ENCODE assay signal across 8 cellular contexts in genomic region chr2:46913471-46914381, GRCh38. TPM values are rescaled to one million over a fixed set of nuclear protein-coding genes. Genes with fewer than 3 reads are reported as not detected.
A peak's percentile ranks its signal among the peaks of the same experiment; 100 is the strongest.
DNase-seq lines count a peak whose midpoint lies in the region; ATAC-seq and TF ChIP-seq lines count a peak whose summit lies in the region.

No MANE protein-coding gene starts in this region.

- CTCF ChIA-PET in WTC11 (lab: Charles Lee), result no interaction called here

- no peak for TF ChIP-seq POLR2A in heart left ventricle (IDR thresholded peaks at IDR 0.05)

- intact Hi-C loops in heart left ventricle (cut with DNase I), result loop anchor here in 1 of 10 donors (10.0 kb wide), 1 partner anchor 411 kb away; no protein-coding TSS in a partner anchor
- intact Hi-C loops in cardiac septum (cut with DNase I), result no loop called here

- H3K4me3 ChIP-seq in heart left ventricle (peak overlapping the region in 9 of 12 donors; percentile 83 to 99 (median 97)), subcutaneous abdominal adipose tissue (ENCODE audit: low read depth in 1 of 5, low read length in 5 of 5) (peak overlapping the region in 3 of 5 donors; percentile 1 to 99 (median 89))

- peak overlapping the region; percentile 90 for H3K4me3 Mint-ChIP-seq in WTC11

- no peaks in the 10 kb centered on the region for H3K27me3 Mint-ChIP-seq in WTC11 (ENCODE audit: low read depth)

- peaks cover 0 to 71% (median 38%) of the 10 kb centered on the region in 12 donors for H3K4me1 ChIP-seq in heart left ventricle
- peaks cover 4 to 33% (median 27%) of the 10 kb centered on the region in 5 donors for H3K4me1 ChIP-seq in subcutaneous abdominal adipose tissue (ENCODE audit: control insufficient read depth in 5 of 5, insufficient read depth in 5 of 5, low read length in 5 of 5)

- DNase-seq in heart left ventricle (peak in 1 of 5 donors; percentile 40), cardiac septum (ENCODE audit: low spot score) (no peak), WTC11 (ENCODE audit: low spot score) (no peak), hepatic stellate cell (ENCODE audit: low spot score) (peak; percentile 79), NCI-H526 (lab: John Stamatoyannopoulos, UW) (no peak), foreskin melanocyte (no peak)

- TF ChIP-seq CTCF in heart left ventricle (IDR thresholded peaks at IDR 0.05) (no peak), WTC11 (IDR thresholded peaks at IDR 0.05) (no peak)

- H3K36me3 Mint-ChIP-seq in WTC11, result peaks cover 21% of the 10 kb centered on the region

- H3K9me3 Mint-ChIP-seq in WTC11, result no peaks in the 10 kb centered on the region

- no peaks in the 10 kb centered on the region for H3K27me3 ChIP-seq in heart left ventricle
- H3K27me3 ChIP-seq in subcutaneous abdominal adipose tissue (ENCODE audit: control insufficient read depth in 5 of 5, insufficient read depth in 4 of 5, low read length in 5 of 5), result no peaks in the 10 kb centered on the region

- POLR2A ChIA-PET in WTC11 (lab: Charles Lee), result no interaction called here

- H3K27ac Mint-ChIP-seq in WTC11, result peak overlapping the region; percentile 8; the same call in 1 of the 2 replicates

- H3K36me3 ChIP-seq in heart left ventricle, result peaks cover 0 to 33% (median 26%) of the 10 kb centered on the region in 9 donors
- H3K36me3 ChIP-seq in subcutaneous abdominal adipose tissue (ENCODE audit: control insufficient read depth in 5 of 5, insufficient read depth in 5 of 5, low read length in 5 of 5), result peaks cover 0 to 26% (median 22%) of the 10 kb centered on the region in 5 donors

- H3K9me3 ChIP-seq in heart left ventricle (no peaks in the 10 kb centered on the region), subcutaneous abdominal adipose tissue (ENCODE audit: control insufficient read depth in 5 of 5, low read length in 5 of 5) (no peaks in the 10 kb centered on the region)

- peak overlapping the region in 7 of 12 donors; percentile 1 to 99 (median 97) for H3K27ac ChIP-seq in heart left ventricle
- peak overlapping the region; percentile 38 for H3K27ac ChIP-seq in subcutaneous abdominal adipose tissue (ENCODE audit: low read depth, low read length)

- H3K4me1 Mint-ChIP-seq in WTC11, result peaks cover 25% of the 10 kb centered on the region

- H3K9ac ChIP-seq in subcutaneous abdominal adipose tissue (ENCODE audit: low read length in 5 of 5), result peak overlapping the region in 2 of 5 donors; percentile 97 to 98

- no peak for ATAC-seq in heart left ventricle
- ATAC-seq in WTC11, result peak; percentile 21
- no peak for ATAC-seq in HG03460 (IDR thresholded peaks at IDR 0.05; ENCODE audit: unreplicated experiment)

- WGBS in heart left ventricle, 4 donors, result 78 to 82% (median 81%) methylated on average over 8 of the region's 8 CpGs

TF ChIP-seq in WTC11, 78 proteins besides CTCF, POLR2A, EP300 and RAD21:
- no peak for TF ChIP-seq ZBTB43 (CRISPR knock-in tag; IDR thresholded peaks at IDR 0.05)
- no peak for TF ChIP-seq PRRX2 (CRISPR knock-in tag; IDR thresholded peaks at IDR 0.05)
- TF ChIP-seq SMAD3 (CRISPR knock-in tag; IDR thresholded peaks at IDR 0.05; ENCODE audit: borderline replicate concordance), result no peak
- TF ChIP-seq NFYB (CRISPR knock-in tag; conservative IDR thresholded peaks at IDR 0.05; ENCODE audit: low read depth), result no peak
- TF ChIP-seq ZNF425 (CRISPR knock-in tag; conservative IDR thresholded peaks at IDR 0.05), result no peak
- TF ChIP-seq MAX (CRISPR knock-in tag; IDR thresholded peaks at IDR 0.05), result 0 out of 2 replicates have a peak, but pooled peaks have one; percentile 33
- no peak for TF ChIP-seq ETV6 (CRISPR knock-in tag; IDR thresholded peaks at IDR 0.05)
- no peak for TF ChIP-seq ZNF219 (CRISPR knock-in tag; IDR thresholded peaks at IDR 0.05; ENCODE audit: borderline replicate concordance)
- TF ChIP-seq ZNF232 (CRISPR knock-in tag; IDR thresholded peaks at IDR 0.05), result no peak
- TF ChIP-seq CDX4 (CRISPR knock-in tag; IDR thresholded peaks at IDR 0.05; ENCODE audit: borderline replicate concordance), result no peak
- TF ChIP-seq ERG (CRISPR knock-in tag; IDR thresholded peaks at IDR 0.05), result no peak
- no peak for TF ChIP-seq CBFB (CRISPR knock-in tag; IDR thresholded peaks at IDR 0.05; ENCODE audit: low read depth)
- peak; percentile 98 for TF ChIP-seq GABPB1 (CRISPR knock-in tag; IDR thresholded peaks at IDR 0.05)
- no peak for TF ChIP-seq KAT7 (CRISPR knock-in tag; IDR thresholded peaks at IDR 0.05; ENCODE audit: borderline replicate concordance)
- no peak for TF ChIP-seq TEAD1 (CRISPR knock-in tag; IDR thresholded peaks at IDR 0.05)
- TF ChIP-seq USF1 (CRISPR knock-in tag; IDR thresholded peaks at IDR 0.05), result no peak
TF ChIP-seq in WTC11: peak in this region for 2.

RNA-seq across cellular contexts. Expression of gene MCFD2, which starts 1.9 kb away (rescaled TPM):
- total RNA-seq in heart left ventricle (10 to 100 TPM; 47.4 to 88.8 (median 63.4) TPM), cardiac septum (55.1 TPM), WTC11 (2021) (61.7 to 68.1 TPM (median 62.0 TPM) in 3 replicates)
- polyA plus RNA-seq in heart left ventricle, result 100 to 1,000 TPM in 1 of 2 donors, 10 to 100 TPM in 1; 16.1 to 113 TPM

RNA-seq across cellular contexts. Expression of gene TTC7A, which starts 27.3 kb away (rescaled TPM):
- total RNA-seq in heart left ventricle (10 to 100 TPM in 2 of 9 donors, 1 to 10 TPM in 7; 5.6 to 18.5 (median 8.1) TPM), cardiac septum (7.4 TPM), WTC11 (2021) (12.3 to 17.4 TPM (median 12.8 TPM) in 3 replicates)
- 1 to 10 TPM; 7.2 TPM for polyA plus RNA-seq in heart left ventricle
